ENCODE assay signal across 11 cellular contexts in the genomic region with DNA sequence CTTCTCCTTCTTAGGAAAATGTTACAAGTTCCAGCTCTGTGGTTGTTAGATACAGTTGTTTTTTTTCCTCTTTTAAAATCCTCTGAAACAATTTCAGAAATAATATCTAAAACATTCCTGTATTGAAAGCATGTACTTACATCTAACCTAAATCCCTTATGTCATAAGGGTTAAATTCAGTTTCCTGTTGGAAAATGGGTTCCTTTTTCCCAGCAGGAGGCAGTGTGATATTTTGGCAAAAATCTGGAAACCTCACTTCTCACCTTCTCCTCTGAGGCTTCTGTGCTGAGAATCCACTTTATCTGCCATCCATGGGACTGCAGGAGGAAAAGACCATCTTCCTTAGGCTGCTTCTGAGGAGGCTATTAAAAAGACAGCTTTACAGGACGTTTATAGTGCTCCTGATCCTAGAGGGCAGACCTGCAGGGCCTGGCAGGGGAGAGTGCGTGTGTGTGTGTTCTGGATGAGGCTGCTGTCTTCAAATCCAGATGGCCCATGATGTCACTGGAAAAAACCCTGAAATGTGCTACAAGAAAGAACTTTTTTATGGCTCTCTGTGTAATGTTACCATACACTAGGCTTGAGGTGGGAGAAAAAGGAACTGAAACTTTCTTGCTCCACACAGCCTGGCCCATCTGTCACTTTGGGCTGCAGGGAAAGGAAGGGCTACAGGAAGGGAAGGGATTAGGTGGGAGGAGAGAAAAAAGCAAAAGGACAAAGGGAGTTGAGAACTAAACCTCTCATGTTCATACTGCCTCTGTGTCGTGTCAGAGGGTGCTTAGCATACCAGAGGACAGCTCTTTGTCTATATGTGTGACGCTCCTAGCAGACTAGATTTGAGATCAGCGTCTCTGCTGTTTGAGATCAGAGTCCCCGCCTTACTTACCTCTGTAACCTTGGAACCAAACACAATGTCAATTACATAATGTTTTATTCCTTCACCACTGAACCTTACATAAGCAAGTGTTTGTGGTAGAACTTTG.
DNase-seq lines count a peak whose midpoint lies in the region; ATAC-seq, FAIRE-seq and TF ChIP-seq lines count a peak whose summit lies in the region.
"Had no signal": no experiment of that assay in that cellular context is flagged by ENCODE, and none has a peak within 500 bp of the region (broad histone marks: within the 10 kb centered on the region; RNA-seq: fewer than 3 reads in every experiment).

No MANE protein-coding gene starts in this region.

- no peaks in the 10 kb centered on the region for H3K4me1 Mint-ChIP-seq in chondrocyte (ENCODE audit: low read depth)
- H3K4me1 Mint-ChIP-seq: activated naive CD4-positive, alpha-beta T cell treated with anti-CD3 and anti-CD28 coated beads, Interleukin-2, amount 50 U/mL, for 24 hours; CD4-positive, CD25-positive, alpha-beta regulatory T cell had no signal

- no peaks in the 10 kb centered on the region for H3K36me3 Mint-ChIP-seq in chondrocyte (ENCODE audit: low read depth)
- H3K36me3 Mint-ChIP-seq: activated naive CD4-positive, alpha-beta T cell treated with anti-CD3 and anti-CD28 coated beads, Interleukin-2, amount 50 U/mL, for 24 hours; CD4-positive, CD25-positive, alpha-beta regulatory T cell; stimulated activated naive B cell treated with anti-CD40 and anti-IgM and Interleukin-4, amounts not matched to agents 10 μg/mL and 1 μg/mL and 100 μg/mL, for 72 hours had no signal

- ATAC-seq in HG03066 (IDR thresholded peaks at IDR 0.05; ENCODE audit: low read depth, unreplicated experiment) (peak; percentile 85), GM19328 (IDR thresholded peaks at IDR 0.05; ENCODE audit: unreplicated experiment) (no peak)

- in situ Hi-C loops in ACHN (cut with HindIII; ENCODE audit: low pct_ligation_motif_present, low pct_unique_long_range_greater_than_20kb, low sequenced_read_pairs): no loop called here

- H3K9me3 Mint-ChIP-seq in chondrocyte (ENCODE audit: low read depth): peaks cover 3% of the 10 kb centered on the region

- H3K4me3 Mint-ChIP-seq in chondrocyte (ENCODE audit: unreplicated experiment): no peak overlapping the region
- H3K4me3 Mint-ChIP-seq: activated naive CD4-positive, alpha-beta T cell treated with anti-CD3 and anti-CD28 coated beads, Interleukin-2, amount 50 U/mL, for 24 hours; CD4-positive, CD25-positive, alpha-beta regulatory T cell; stimulated activated naive B cell treated with anti-CD40 and anti-IgM and Interleukin-4, amounts not matched to agents 10 μg/mL and 1 μg/mL and 100 μg/mL, for 72 hours had no signal

- FAIRE-seq in GM19239 (lab: Jason Lieb, UNC): no peak

- H3K27me3 Mint-ChIP-seq in chondrocyte (ENCODE audit: low read depth): no peaks in the 10 kb centered on the region
- H3K27me3 Mint-ChIP-seq: activated naive CD4-positive, alpha-beta T cell treated with anti-CD3 and anti-CD28 coated beads, Interleukin-2, amount 50 U/mL, for 24 hours; CD4-positive, CD25-positive, alpha-beta regulatory T cell; stimulated activated naive B cell treated with anti-CD40 and anti-IgM and Interleukin-4, amounts not matched to agents 10 μg/mL and 1 μg/mL and 100 μg/mL, for 72 hours had no signal

- DNase-seq in ACHN (peak; percentile 8), GM19239 (ENCODE audit: insufficient read length, low spot score) (peak; percentile 2), chondrocyte (ENCODE audit: low spot score) (no peak), globus pallidus (ENCODE audit: low spot score) (no peak), NCI-H1105 treated with DMSO at 0.1 percent for 48 hours (lab: John Stamatoyannopoulos, UW) (no peak), OCI-M1 (lab: John Stamatoyannopoulos, UW) (no peak)
- DNase-seq: CD4-positive, CD25-positive, alpha-beta regulatory T cell; stimulated activated naive B cell treated with anti-CD40 and anti-IgM and Interleukin-4, amounts not matched to agents 10 μg/mL and 1 μg/mL and 100 μg/mL, for 72 hours had no signal

- peak; percentile 44 for TF ChIP-seq CTCF in chondrocyte (IDR thresholded peaks at IDR 0.05)

- H3K27ac Mint-ChIP-seq in chondrocyte (ENCODE audit: unreplicated experiment): no peak overlapping the region
- H3K27ac Mint-ChIP-seq: activated naive CD4-positive, alpha-beta T cell treated with anti-CD3 and anti-CD28 coated beads, Interleukin-2, amount 50 U/mL, for 24 hours; CD4-positive, CD25-positive, alpha-beta regulatory T cell; stimulated activated naive B cell treated with anti-CD40 and anti-IgM and Interleukin-4, amounts not matched to agents 10 μg/mL and 1 μg/mL and 100 μg/mL, for 72 hours had no signal

Comparison
In these comparisons a context has a peak if more than half of its experiments do, and no peak if none do; other contexts are left out.
1. DNase-seq: peak in ACHN (single experiment) and GM19239 (single experiment); none in chondrocyte (single experiment), globus pallidus (single experiment), NCI-H1105 treated with DMSO at 0.1 percent for 48 hours (single experiment) and OCI-M1 (single experiment).